In genomic region chr16:86033971-86034370, GRCh38 we compare ENCODE assay signal across 16 cellular contexts.
"Had no signal": no experiment of that assay in that cellular context is flagged by ENCODE, and none has a peak within 500 bp of the region (broad histone marks: within the 10 kb centered on the region; RNA-seq: fewer than 3 reads in every experiment).

No MANE protein-coding gene starts in this region.

- H3K27me3 ChIP-seq: gastroesophageal sphincter, testis, tibial nerve had no signal

- ATAC-seq: effector memory CD8-positive, alpha-beta T cell; gastroesophageal sphincter; left colon; stimulated activated naive B cell treated with anti-CD40 and anti-IgM and Interleukin-4, amounts not matched to agents 10 μg/mL and 1 μg/mL and 100 μg/mL, for 72 hours; stimulated activated naive CD8-positive, alpha-beta T cell treated with anti-CD3 and anti-CD28 coated beads, Interleukin-15, amount 100 ng/mL, for 72 hours had no signal

- H3K4me3 Mint-ChIP-seq: central memory CD8-positive, alpha-beta T cell; effector memory CD8-positive, alpha-beta T cell; immature natural killer cell; mesothelial cell of epicardium; natural killer cell treated with Interleukin-12 subunit alpha and Interleukin-12 subunit beta and Interleukin-15 and Interleukin-18, amount 100 ng/mL, for 72 hours; stimulated activated naive B cell treated with anti-CD40 and anti-IgM and Interleukin-4, amounts not matched to agents 10 μg/mL and 1 μg/mL and 100 μg/mL, for 72 hours; stimulated activated naive CD8-positive, alpha-beta T cell treated with anti-CD3 and anti-CD28 coated beads, Interleukin-15, amount 100 ng/mL, for 72 hours had no signal

- H3K9me3 Mint-ChIP-seq: central memory CD8-positive, alpha-beta T cell; effector memory CD8-positive, alpha-beta T cell; mesothelial cell of epicardium; natural killer cell treated with Interleukin-12 subunit alpha and Interleukin-12 subunit beta and Interleukin-15 and Interleukin-18, amount 100 ng/mL, for 72 hours had no signal

- H3K27ac Mint-ChIP-seq: effector memory CD8-positive, alpha-beta T cell; immature natural killer cell; mesothelial cell of epicardium; natural killer cell treated with Interleukin-12 subunit alpha and Interleukin-12 subunit beta and Interleukin-15 and Interleukin-18, amount 100 ng/mL, for 72 hours; stimulated activated naive B cell treated with anti-CD40 and anti-IgM and Interleukin-4, amounts not matched to agents 10 μg/mL and 1 μg/mL and 100 μg/mL, for 72 hours; stimulated activated naive CD8-positive, alpha-beta T cell treated with anti-CD3 and anti-CD28 coated beads, Interleukin-15, amount 100 ng/mL, for 72 hours had no signal

- H3K36me3 Mint-ChIP-seq: immature natural killer cell; mesothelial cell of epicardium; natural killer cell treated with Interleukin-12 subunit alpha and Interleukin-12 subunit beta and Interleukin-15 and Interleukin-18, amount 100 ng/mL, for 72 hours had no signal

- DNase-seq: effector memory CD8-positive, alpha-beta T cell; esophagus squamous epithelium; foreskin fibroblast; immature natural killer cell; left colon; mammary epithelial cell; stimulated activated CD4-positive, alpha-beta T cell treated with anti-CD3 and anti-CD28 coated beads, Interleukin-2, amount 100 ng/mL, for 24 hours; stimulated activated CD4-positive, alpha-beta T cell treated with anti-CD3 and anti-CD28 coated beads, Interleukin-4, amount 100 ng/mL, for 4 hours; stimulated activated naive B cell treated with anti-CD40 and anti-IgM and Interleukin-4, amounts not matched to agents 10 μg/mL and 1 μg/mL and 100 μg/mL, for 72 hours; stimulated activated naive CD8-positive, alpha-beta T cell treated with anti-CD3 and anti-CD28 coated beads, Interleukin-15, amount 100 ng/mL, for 72 hours; testis had no signal

- H3K4me3 ChIP-seq: esophagus squamous epithelium, gastroesophageal sphincter, testis, tibial nerve had no signal

- H3K9me3 ChIP-seq: esophagus squamous epithelium, gastroesophageal sphincter, testis, tibial nerve had no signal

- H3K36me3 ChIP-seq: esophagus squamous epithelium, gastroesophageal sphincter, tibial nerve had no signal

- H3K27ac ChIP-seq: testis, tibial nerve had no signal

- H3K4me1 Mint-ChIP-seq: central memory CD8-positive, alpha-beta T cell; immature natural killer cell; stimulated activated naive B cell treated with anti-CD40 and anti-IgM and Interleukin-4, amounts not matched to agents 10 μg/mL and 1 μg/mL and 100 μg/mL, for 72 hours had no signal
